10 cellular contexts compared by ENCODE assay signal in genomic region chr19:42207767-42208259, GRCh38. TPM values are rescaled to one million over a fixed set of nuclear protein-coding genes. Genes with fewer than 3 reads are reported as not detected.
DNase-seq lines count a peak whose midpoint lies in the region; ATAC-seq and TF ChIP-seq lines count a peak whose summit lies in the region.
"Had no signal": no experiment of that assay in that cellular context is flagged by ENCODE, and none has a peak within 500 bp of the region (broad histone marks: within the 10 kb centered on the region; RNA-seq: fewer than 3 reads in every experiment).

No MANE protein-coding gene starts in this region.

- no peak overlapping the region for H2AFZ ChIP-seq in GM23248

- no peak overlapping the region for H3K9ac ChIP-seq in GM23248

- in situ Hi-C loops in GM23248 (cut with MboI), result no loop called here

- peaks cover 13% of the 10 kb centered on the region; the same call in 1 of the 2 replicates for H3K36me3 ChIP-seq in GM23248 (ENCODE audit: low read depth)
- H3K36me3 ChIP-seq in left ventricle myocardium inferior, result peaks cover 80% of the 10 kb centered on the region

- peak overlapping the region; percentile 53 for H3K4me2 ChIP-seq in GM23248 (ENCODE audit: unreplicated experiment)

- H3K9me3 ChIP-seq in GM23248 (ENCODE audit: low read depth) (no peaks in the 10 kb centered on the region), left ventricle myocardium inferior (replicated peaks) (no peaks in the 10 kb centered on the region)

- DNase-seq in GM23248 (peak; percentile 93), OCI-M1 (lab: John Stamatoyannopoulos, UW) (peak; percentile 25), chondrocyte (ENCODE audit: low spot score) (no peak), progenitor cell of endocrine pancreas (ENCODE audit: low spot score, unreplicated experiment) (no peak), NCI-H187 (lab: John Stamatoyannopoulos, UW) (no peak), left ventricle myocardium inferior (no peak)
- DNase-seq: mesendoderm, NCI-H1417 treated with DMSO at 0.1 percent for 48 hours had no signal

- H3K36me3 Mint-ChIP-seq in chondrocyte (ENCODE audit: low read depth), result peaks cover 34% of the 10 kb centered on the region
- peaks cover 20% of the 10 kb centered on the region for H3K36me3 Mint-ChIP-seq in progenitor cell of endocrine pancreas (ENCODE audit: insufficient read depth)

- peak overlapping the region; percentile 60 for H3K27ac ChIP-seq in GM23248
- H3K27ac ChIP-seq in left ventricle myocardium inferior (replicated peaks), result no peak overlapping the region

- intact Hi-C loops in left ventricle myocardium inferior (cut with micrococcal nuclease), result no loop called here

- H3F3A ChIP-seq in GM23248 (ENCODE audit: insufficient read depth), result peaks cover 25% of the 10 kb centered on the region

- no peaks in the 10 kb centered on the region for H3K9me3 Mint-ChIP-seq in chondrocyte (ENCODE audit: low read depth)
- no peaks in the 10 kb centered on the region for H3K9me3 Mint-ChIP-seq in progenitor cell of endocrine pancreas (ENCODE audit: low read depth)

- H3K9me2 ChIP-seq in GM23248 (ENCODE audit: insufficient read depth), result no peaks in the 10 kb centered on the region

- no peaks in the 10 kb centered on the region for H4K20me1 ChIP-seq in GM23248 (ENCODE audit: insufficient read depth)

- 44 to 45% methylated on average over 6 of the region's 6 CpGs for WGBS in GM23248 (ENCODE audit: low coverage in 1 of 2, low lambda C conversion rate in 2 of 2, missing lambda C conversion rate in 2 of 2), 2 experiments

- H3K4me3 ChIP-seq in GM23248 (no peak overlapping the region), left ventricle myocardium inferior (no peak overlapping the region)

- H3K27me3 ChIP-seq in GM23248 (replicated peaks; ENCODE audit: insufficient read depth) (no peaks in the 10 kb centered on the region), left ventricle myocardium inferior (ENCODE audit: low read depth) (no peaks in the 10 kb centered on the region)

- no peaks in the 10 kb centered on the region for H3K27me3 Mint-ChIP-seq in chondrocyte (ENCODE audit: low read depth)
- no peaks in the 10 kb centered on the region for H3K27me3 Mint-ChIP-seq in progenitor cell of endocrine pancreas

- TF ChIP-seq CTCF in chondrocyte (IDR thresholded peaks at IDR 0.05) (no peak), progenitor cell of endocrine pancreas (IDR thresholded peaks at IDR 0.05; ENCODE audit: unreplicated experiment) (no peak), left ventricle myocardium inferior (IDR thresholded peaks at IDR 0.05; ENCODE audit: borderline replicate concordance) (no peak)

- ATAC-seq in HG03571 (IDR thresholded peaks at IDR 0.05; ENCODE audit: unreplicated experiment) (no peak), HG02571 (IDR thresholded peaks at IDR 0.05; ENCODE audit: unreplicated experiment) (no peak)

- H3K27ac Mint-ChIP-seq in chondrocyte (ENCODE audit: unreplicated experiment) (peak overlapping the region; percentile 88), progenitor cell of endocrine pancreas (peak overlapping the region; percentile 63)

- H3K79me2 ChIP-seq in GM23248 (ENCODE audit: insufficient read depth), result peaks cover 49% of the 10 kb centered on the region

- H3K4me1 Mint-ChIP-seq in chondrocyte (ENCODE audit: low read depth) (peaks cover 23% of the 10 kb centered on the region), progenitor cell of endocrine pancreas (ENCODE audit: low read depth) (no peaks in the 10 kb centered on the region)

- H3K4me3 Mint-ChIP-seq in chondrocyte (ENCODE audit: unreplicated experiment) (no peak overlapping the region), progenitor cell of endocrine pancreas (ENCODE audit: low read depth) (no peak overlapping the region)

- H3K4me1 ChIP-seq in GM23248 (ENCODE audit: insufficient read depth), result peaks cover 41% of the 10 kb centered on the region
- H3K4me1 ChIP-seq in left ventricle myocardium inferior, result peaks cover 15% of the 10 kb centered on the region

RNA-seq across cellular contexts. Expression of gene DEDD2, which starts 9.7 kb away (rescaled TPM):
- 27.8 and 34.7 TPM in 2 replicates for total RNA-seq in GM23248 (2014; rRNA removed; shearing (Covaris generic))
- polyA plus RNA-seq in GM23248 (2016; fragmentation: Nextera tagmentation; extraction: Ambion mirVana), result 21.1 and 22.5 TPM in 2 replicates
- total RNA-seq in chondrocyte (15.5 to 19.9 TPM (median 18.7 TPM) in 3 replicates), progenitor cell of endocrine pancreas (35.7 and 38.3 TPM in 2 replicates), left ventricle myocardium inferior (15.8 TPM)

RNA-seq across cellular contexts. Expression of gene ZNF526, which starts 12.3 kb away (rescaled TPM):
- total RNA-seq in GM23248 (2014; rRNA removed; shearing (Covaris generic)), result 7.8 and 8.7 TPM in 2 replicates
- 10.2 and 10.5 TPM in 2 replicates for polyA plus RNA-seq in GM23248 (2016; fragmentation: Nextera tagmentation; extraction: Ambion mirVana)
- total RNA-seq in chondrocyte (14.9 to 17.2 TPM (median 16.6 TPM) in 3 replicates), progenitor cell of endocrine pancreas (17.6 and 21.1 TPM in 2 replicates), left ventricle myocardium inferior (5.9 TPM)

RNA-seq across cellular contexts. Expression of gene GSK3A, which starts 34.6 kb away (rescaled TPM):
- 23.1 and 33.4 TPM in 2 replicates for total RNA-seq in GM23248 (2014; rRNA removed; shearing (Covaris generic))
- 13.0 and 13.1 TPM in 2 replicates for polyA plus RNA-seq in GM23248 (2016; fragmentation: Nextera tagmentation; extraction: Ambion mirVana)
- total RNA-seq in chondrocyte, result 38.9 to 43.6 TPM (median 42.0 TPM) in 3 replicates
- 53.0 and 54.7 TPM in 2 replicates for total RNA-seq in progenitor cell of endocrine pancreas
- total RNA-seq in left ventricle myocardium inferior, result 37.6 TPM

RNA-seq across cellular contexts. Expression of gene ERF, which starts 47.1 kb away (rescaled TPM):
- 29.6 and 31.9 TPM in 2 replicates for total RNA-seq in GM23248 (2014; rRNA removed; shearing (Covaris generic))
- polyA plus RNA-seq in GM23248 (2016; fragmentation: Nextera tagmentation; extraction: Ambion mirVana), result 21.2 and 24.7 TPM in 2 replicates
- total RNA-seq in chondrocyte (64.5 to 74.6 TPM (median 71.7 TPM) in 3 replicates), progenitor cell of endocrine pancreas (106 and 111 TPM in 2 replicates), left ventricle myocardium inferior (33.5 TPM)

Comparison
In these comparisons a context has a peak if more than half of its experiments do, and no peak if none do; other contexts are left out.
1. DNase-seq: peak in GM23248 (single experiment) and OCI-M1 (single experiment); none in chondrocyte (single experiment), progenitor cell of endocrine pancreas (single experiment), NCI-H187 (0 of 2) and left ventricle myocardium inferior (single experiment).